19 cellular contexts compared by ENCODE assay signal in the genomic region with DNA sequence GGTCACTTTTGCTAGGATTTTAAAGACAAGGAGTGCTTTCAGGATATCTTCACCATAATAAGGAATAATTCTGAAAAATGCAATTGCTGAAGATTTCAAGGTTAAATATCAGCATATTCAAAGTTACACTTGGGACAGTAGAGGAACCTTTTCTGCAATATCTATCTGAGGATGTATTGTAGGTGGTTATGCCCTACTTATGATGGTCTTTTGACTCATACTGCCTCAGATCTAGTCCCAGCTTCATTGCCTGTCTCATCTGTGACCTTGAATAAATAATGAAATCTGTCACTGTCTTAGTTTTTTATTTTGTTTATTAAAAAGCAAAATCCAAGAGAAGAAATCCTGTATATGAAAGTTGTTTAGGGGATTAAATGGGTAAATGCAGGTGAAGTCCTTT. TPM values are rescaled to one million over a fixed set of nuclear protein-coding genes. Genes with fewer than 3 reads are reported as not detected.
DNase-seq lines count a peak whose midpoint lies in the region; ATAC-seq, FAIRE-seq and TF ChIP-seq lines count a peak whose summit lies in the region.
"Had no signal": no experiment of that assay in that cellular context is flagged by ENCODE, and none has a peak within 500 bp of the region (broad histone marks: within the 10 kb centered on the region; RNA-seq: fewer than 3 reads in every experiment).

No MANE protein-coding gene starts in this region.

- CTCF ChIA-PET in activated naive CD4-positive, alpha-beta T cell treated with anti-CD3 and anti-CD28 coated beads, Interleukin-2, amount 10 ng/mL, durations not matched to agents 7 days and 5 days (lab: Charles Lee), result no interaction called here

- H3K4me1 Mint-ChIP-seq in memory B cell, result peaks cover 36% of the 10 kb centered on the region
- peaks cover 7% of the 10 kb centered on the region for H3K4me1 Mint-ChIP-seq in stimulated activated effector memory CD8-positive, alpha-beta T cell treated with anti-CD3 and anti-CD28 coated beads, Interleukin-12 subunit alpha, Interleukin-12 subunit beta, amount 100 ng/mL, for 72 hours
- peaks cover 15% of the 10 kb centered on the region for H3K4me1 Mint-ChIP-seq in activated naive CD4-positive, alpha-beta T cell treated with anti-CD3 and anti-CD28 coated beads, Interleukin-2, amount 10 ng/mL, durations not matched to agents 7 days and 5 days

- H3K9me2 ChIP-seq in OCI-LY1 (ENCODE audit: low read depth, low read length), result no peaks in the 10 kb centered on the region

- peaks cover 7% of the 10 kb centered on the region for H3K9me3 Mint-ChIP-seq in memory B cell
- H3K9me3 Mint-ChIP-seq in stimulated activated effector memory CD8-positive, alpha-beta T cell treated with anti-CD3 and anti-CD28 coated beads, Interleukin-12 subunit alpha, Interleukin-12 subunit beta, amount 100 ng/mL, for 72 hours, result no peaks in the 10 kb centered on the region
- H3K9me3 Mint-ChIP-seq in activated naive CD4-positive, alpha-beta T cell treated with anti-CD3 and anti-CD28 coated beads, Interleukin-2, amount 10 ng/mL, durations not matched to agents 7 days and 5 days, result no peaks in the 10 kb centered on the region
- H3K9me3 Mint-ChIP-seq: CD4-positive, alpha-beta T cell had no signal

- H3K27me3 ChIP-seq in OCI-LY1 (ENCODE audit: insufficient read depth, low read length) (no peaks in the 10 kb centered on the region), BE2C (no peaks in the 10 kb centered on the region)

- H4K20me1 ChIP-seq in OCI-LY1 (ENCODE audit: insufficient read depth, low read length), result no peaks in the 10 kb centered on the region

- H3K4me1 ChIP-seq in OCI-LY1 (ENCODE audit: insufficient read depth, low read length, severe bottlenecking) (peaks cover 68% of the 10 kb centered on the region), BE2C (no peaks in the 10 kb centered on the region; the same call in 1 of the 2 replicates)
- H3K4me1 ChIP-seq: Caco-2 had no signal

- H3K36me3 Mint-ChIP-seq in memory B cell, result peaks cover 34% of the 10 kb centered on the region
- no peaks in the 10 kb centered on the region for H3K36me3 Mint-ChIP-seq in stimulated activated effector memory CD8-positive, alpha-beta T cell treated with anti-CD3 and anti-CD28 coated beads, Interleukin-12 subunit alpha, Interleukin-12 subunit beta, amount 100 ng/mL, for 72 hours
- no peaks in the 10 kb centered on the region for H3K36me3 Mint-ChIP-seq in activated naive CD4-positive, alpha-beta T cell treated with anti-CD3 and anti-CD28 coated beads, Interleukin-2, amount 10 ng/mL, durations not matched to agents 7 days and 5 days

- H3K27me3 Mint-ChIP-seq in memory B cell, result no peaks in the 10 kb centered on the region
- peaks cover 29% of the 10 kb centered on the region for H3K27me3 Mint-ChIP-seq in activated naive CD4-positive, alpha-beta T cell treated with anti-CD3 and anti-CD28 coated beads, Interleukin-2, amount 10 ng/mL, durations not matched to agents 7 days and 5 days

- H3K27ac Mint-ChIP-seq in memory B cell, result peak overlapping the region; percentile 91
- no peak overlapping the region for H3K27ac Mint-ChIP-seq in stimulated activated effector memory CD8-positive, alpha-beta T cell treated with anti-CD3 and anti-CD28 coated beads, Interleukin-12 subunit alpha, Interleukin-12 subunit beta, amount 100 ng/mL, for 72 hours
- no peak overlapping the region for H3K27ac Mint-ChIP-seq in activated naive CD4-positive, alpha-beta T cell treated with anti-CD3 and anti-CD28 coated beads, Interleukin-2, amount 10 ng/mL, durations not matched to agents 7 days and 5 days
- H3K27ac Mint-ChIP-seq: CD4-positive, alpha-beta T cell; H9 had no signal

- ATAC-seq in memory B cell (ENCODE audit: low read depth), result no peak
- peak; percentile 51 for ATAC-seq in stimulated activated effector memory CD8-positive, alpha-beta T cell treated with anti-CD3 and anti-CD28 coated beads, Interleukin-12 subunit alpha, Interleukin-12 subunit beta, amount 100 ng/mL, for 72 hours
- ATAC-seq: K562 had no signal

- H3K4me3 ChIP-seq in OCI-LY1 (ENCODE audit: low read depth, low read length, poor library complexity, severe bottlenecking) (no peak overlapping the region), BE2C (ENCODE audit: low read depth, low read length) (no peak overlapping the region)
- H3K4me3 ChIP-seq: K562 had no signal

- no peaks in the 10 kb centered on the region for H3F3A ChIP-seq in OCI-LY1 (ENCODE audit: insufficient read depth, low read length)

- H3K36me3 ChIP-seq in OCI-LY1 (ENCODE audit: insufficient read depth, low read length) (no peaks in the 10 kb centered on the region), BE2C (no peaks in the 10 kb centered on the region)

- H3K9ac ChIP-seq in OCI-LY1 (ENCODE audit: low read length), result no peak overlapping the region

- peak overlapping the region; percentile 18; the same call in 1 of the 2 replicates for H3K4me2 ChIP-seq in OCI-LY1 (ENCODE audit: low read length)

- peak; percentile 8 for FAIRE-seq in GM19239 (lab: Jason Lieb, UNC)
- FAIRE-seq: K562 had no signal

- H3K9me3 ChIP-seq in OCI-LY1 (ENCODE audit: low read length) (0 out of 2 replicates have a peak, but pooled peaks cover 3% of the 10 kb centered on the region), BE2C (no peaks in the 10 kb centered on the region)
- H3K9me3 ChIP-seq: Caco-2 had no signal

- peak overlapping the region; percentile 92 for H3K4me3 Mint-ChIP-seq in memory B cell
- no peak overlapping the region for H3K4me3 Mint-ChIP-seq in stimulated activated effector memory CD8-positive, alpha-beta T cell treated with anti-CD3 and anti-CD28 coated beads, Interleukin-12 subunit alpha, Interleukin-12 subunit beta, amount 100 ng/mL, for 72 hours
- no peak overlapping the region for H3K4me3 Mint-ChIP-seq in activated naive CD4-positive, alpha-beta T cell treated with anti-CD3 and anti-CD28 coated beads, Interleukin-2, amount 10 ng/mL, durations not matched to agents 7 days and 5 days
- H3K4me3 Mint-ChIP-seq: CD4-positive, alpha-beta T cell; H9 had no signal

- TF ChIP-seq CTCF in OCI-LY1 (IDR thresholded peaks at IDR 0.05; ENCODE audit: low read length) (no peak), BE2C (IDR thresholded peaks at IDR 0.05; ENCODE audit: low read depth, low read length) (no peak)

- H2AFZ ChIP-seq in OCI-LY1 (ENCODE audit: low read length), result no peak overlapping the region

- H3K79me2 ChIP-seq in OCI-LY1 (ENCODE audit: insufficient read depth, low read length), result no peaks in the 10 kb centered on the region

- peak overlapping the region; percentile 7 for H3K27ac ChIP-seq in OCI-LY1 (ENCODE audit: low read depth, low read length, poor library complexity, severe bottlenecking)
- H3K27ac ChIP-seq: C4-2B, HL-60 had no signal

- DNase-seq in GM19239 (ENCODE audit: insufficient read length, low spot score) (no peak), memory B cell (ENCODE audit: low spot score in 2 of 2) (no peak), BE2C (no peak), SHP77 treated with DMSO at 0.1 percent for 48 hours (lab: John Stamatoyannopoulos, UW) (no peak), Ammon's horn (ENCODE audit: low spot score) (no peak)
- DNase-seq in stimulated activated effector memory CD8-positive, alpha-beta T cell treated with anti-CD3 and anti-CD28 coated beads, Interleukin-12 subunit alpha, Interleukin-12 subunit beta, amount 100 ng/mL, for 72 hours (ENCODE audit: low spot score in 2 of 2), result no peak
- no peak for DNase-seq in activated naive CD4-positive, alpha-beta T cell treated with anti-CD3 and anti-CD28 coated beads, Interleukin-2, amount 10 ng/mL, durations not matched to agents 7 days and 5 days
- DNase-seq: 8988T; Caco-2; CD4-positive, alpha-beta T cell; DMS153; DMS79; GF-D8; GOT3; H9 had no signal

RNA-seq across cellular contexts. Expression of a gene that starts 2.9 kb away (rescaled TPM):
- polyA plus RNA-seq in BE2C (2012; ENCODE audit: insufficient read depth, insufficient read length, low read depth), result 0.57 TPM
- polyA plus RNA-seq: K562 had no signal
